Comparison of ENCODE assay signal across 1 cellular context in genomic region chr1:149881876-149882275, GRCh38.
A peak's percentile ranks its signal among the peaks of the same experiment; 100 is the strongest.
TF ChIP-seq lines count a peak whose summit lies in the region.

No MANE protein-coding gene starts in this region.

TF ChIP-seq in HepG2, 621 proteins besides CTCF, POLR2A, EP300 and RAD21 (continues in another document):
- TF ChIP-seq, protein P1, sequence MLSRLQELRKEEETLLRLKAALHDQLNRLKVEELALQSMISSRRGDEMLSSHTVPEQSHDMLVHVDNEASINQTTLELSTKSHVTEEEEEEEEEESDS (CRISPR knock-in tag; IDR thresholded peaks at IDR 0.05; ENCODE audit: borderline replicate concordance), result no peak
- TF ChIP-seq GTF3A (CRISPR knock-in tag; conservative IDR thresholded peaks at IDR 0.05), result no peak
- TF ChIP-seq RBM22 (optimal IDR thresholded peaks at IDR 0.05; ENCODE audit: low read length), result no peak
- TF ChIP-seq, protein P2, sequence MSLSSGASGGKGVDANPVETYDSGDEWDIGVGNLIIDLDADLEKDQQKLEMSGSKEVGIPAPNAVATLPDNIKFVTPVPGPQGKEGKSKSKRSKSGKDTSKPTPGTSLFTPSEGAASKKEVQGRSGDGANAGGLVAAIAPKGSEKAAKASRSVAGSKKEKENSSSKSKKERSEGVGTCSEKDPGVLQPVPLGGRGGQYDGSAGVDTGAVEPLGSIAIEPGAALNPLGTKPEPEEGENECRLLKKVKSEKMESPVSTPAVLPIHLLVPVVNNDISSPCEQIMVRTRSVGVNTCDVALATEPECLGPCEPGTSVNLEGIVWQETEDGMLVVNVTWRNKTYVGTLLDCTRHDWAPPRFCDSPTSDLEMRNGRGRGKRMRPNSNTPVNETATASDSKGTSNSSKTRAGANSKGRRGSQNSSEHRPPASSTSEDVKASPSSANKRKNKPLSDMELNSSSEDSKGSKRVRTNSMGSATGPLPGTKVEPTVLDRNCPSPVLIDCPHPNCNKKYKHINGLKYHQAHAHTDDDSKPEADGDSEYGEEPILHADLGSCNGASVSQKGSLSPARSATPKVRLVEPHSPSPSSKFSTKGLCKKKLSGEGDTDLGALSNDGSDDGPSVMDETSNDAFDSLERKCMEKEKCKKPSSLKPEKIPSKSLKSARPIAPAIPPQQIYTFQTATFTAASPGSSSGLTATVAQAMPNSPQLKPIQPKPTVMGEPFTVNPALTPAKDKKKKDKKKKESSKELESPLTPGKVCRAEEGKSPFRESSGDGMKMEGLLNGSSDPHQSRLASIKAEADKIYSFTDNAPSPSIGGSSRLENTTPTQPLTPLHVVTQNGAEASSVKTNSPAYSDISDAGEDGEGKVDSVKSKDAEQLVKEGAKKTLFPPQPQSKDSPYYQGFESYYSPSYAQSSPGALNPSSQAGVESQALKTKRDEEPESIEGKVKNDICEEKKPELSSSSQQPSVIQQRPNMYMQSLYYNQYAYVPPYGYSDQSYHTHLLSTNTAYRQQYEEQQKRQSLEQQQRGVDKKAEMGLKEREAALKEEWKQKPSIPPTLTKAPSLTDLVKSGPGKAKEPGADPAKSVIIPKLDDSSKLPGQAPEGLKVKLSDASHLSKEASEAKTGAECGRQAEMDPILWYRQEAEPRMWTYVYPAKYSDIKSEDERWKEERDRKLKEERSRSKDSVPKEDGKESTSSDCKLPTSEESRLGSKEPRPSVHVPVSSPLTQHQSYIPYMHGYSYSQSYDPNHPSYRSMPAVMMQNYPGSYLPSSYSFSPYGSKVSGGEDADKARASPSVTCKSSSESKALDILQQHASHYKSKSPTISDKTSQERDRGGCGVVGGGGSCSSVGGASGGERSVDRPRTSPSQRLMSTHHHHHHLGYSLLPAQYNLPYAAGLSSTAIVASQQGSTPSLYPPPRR (CRISPR knock-in tag; IDR thresholded peaks at IDR 0.05; ENCODE audit: borderline replicate concordance), result no peak
- no peak for TF ChIP-seq ATF7 (IDR thresholded peaks at IDR 0.05)
- no peak for TF ChIP-seq ATF7 (CRISPR knock-in tag; IDR thresholded peaks at IDR 0.05)
- TF ChIP-seq, protein P3, sequence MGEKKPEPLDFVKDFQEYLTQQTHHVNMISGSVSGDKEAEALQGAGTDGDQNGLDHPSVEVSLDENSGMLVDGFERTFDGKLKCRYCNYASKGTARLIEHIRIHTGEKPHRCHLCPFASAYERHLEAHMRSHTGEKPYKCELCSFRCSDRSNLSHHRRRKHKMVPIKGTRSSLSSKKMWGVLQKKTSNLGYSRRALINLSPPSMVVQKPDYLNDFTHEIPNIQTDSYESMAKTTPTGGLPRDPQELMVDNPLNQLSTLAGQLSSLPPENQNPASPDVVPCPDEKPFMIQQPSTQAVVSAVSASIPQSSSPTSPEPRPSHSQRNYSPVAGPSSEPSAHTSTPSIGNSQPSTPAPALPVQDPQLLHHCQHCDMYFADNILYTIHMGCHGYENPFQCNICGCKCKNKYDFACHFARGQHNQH (CRISPR knock-in tag; IDR thresholded peaks at IDR 0.05), result no peak
- no peak for TF ChIP-seq ZBTB46 (CRISPR knock-in tag; IDR thresholded peaks at IDR 0.05; ENCODE audit: borderline replicate concordance)
- no peak for TF ChIP-seq PCBP2 (optimal IDR thresholded peaks at IDR 0.05; ENCODE audit: low read depth, low read length, poor library complexity, severe bottlenecking)
- TF ChIP-seq MAFF (IDR thresholded peaks at IDR 0.05; ENCODE audit: low read depth, low read length), result peak; percentile 67
- peak; percentile 77; the same call in 1 of the 2 replicates for TF ChIP-seq ZNF124 (CRISPR knock-in tag; IDR thresholded peaks at IDR 0.05)
- no peak for TF ChIP-seq ZNF160 (CRISPR knock-in tag; IDR thresholded peaks at IDR 0.05)
- no peak for TF ChIP-seq FOXK1 (CRISPR knock-in tag; IDR thresholded peaks at IDR 0.05; ENCODE audit: borderline replicate concordance, low read depth)
- no peak for TF ChIP-seq PRPF4 (IDR thresholded peaks at IDR 0.05; ENCODE audit: low read depth, low read length, poor library complexity, severe bottlenecking)
- TF ChIP-seq, protein P4, sequence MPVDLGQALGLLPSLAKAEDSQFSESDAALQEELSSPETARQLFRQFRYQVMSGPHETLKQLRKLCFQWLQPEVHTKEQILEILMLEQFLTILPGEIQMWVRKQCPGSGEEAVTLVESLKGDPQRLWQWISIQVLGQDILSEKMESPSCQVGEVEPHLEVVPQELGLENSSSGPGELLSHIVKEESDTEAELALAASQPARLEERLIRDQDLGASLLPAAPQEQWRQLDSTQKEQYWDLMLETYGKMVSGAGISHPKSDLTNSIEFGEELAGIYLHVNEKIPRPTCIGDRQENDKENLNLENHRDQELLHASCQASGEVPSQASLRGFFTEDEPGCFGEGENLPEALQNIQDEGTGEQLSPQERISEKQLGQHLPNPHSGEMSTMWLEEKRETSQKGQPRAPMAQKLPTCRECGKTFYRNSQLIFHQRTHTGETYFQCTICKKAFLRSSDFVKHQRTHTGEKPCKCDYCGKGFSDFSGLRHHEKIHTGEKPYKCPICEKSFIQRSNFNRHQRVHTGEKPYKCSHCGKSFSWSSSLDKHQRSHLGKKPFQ (CRISPR knock-in tag; IDR thresholded peaks at IDR 0.05; ENCODE audit: insufficient replicate concordance), result no peak
- TF ChIP-seq HHEX (CRISPR knock-in tag; IDR thresholded peaks at IDR 0.05), result no peak
- TF ChIP-seq ATAD3A (CRISPR knock-in tag; IDR thresholded peaks at IDR 0.05), result no peak
- no peak for TF ChIP-seq XRCC5 (optimal IDR thresholded peaks at IDR 0.05; ENCODE audit: low read length)
- no peak for TF ChIP-seq RBFOX2 (IDR thresholded peaks at IDR 0.05; ENCODE audit: low read depth, low read length)
- no peak for TF ChIP-seq ZNF577 (CRISPR knock-in tag; IDR thresholded peaks at IDR 0.05; ENCODE audit: borderline replicate concordance, low read depth)
- TF ChIP-seq MAFK (conservative IDR thresholded peaks at IDR 0.05 in 1 of 2, IDR thresholded peaks at IDR 0.05 in 1 of 2; ENCODE audit: low read length in 2 of 2), result peak; percentile 65 to 87
- TF ChIP-seq RERE (CRISPR knock-in tag; IDR thresholded peaks at IDR 0.05; ENCODE audit: low read depth), result no peak
- no peak for TF ChIP-seq REL (CRISPR knock-in tag; conservative IDR thresholded peaks at IDR 0.05)
- TF ChIP-seq ZNF331 (CRISPR knock-in tag; IDR thresholded peaks at IDR 0.05), result no peak
- TF ChIP-seq SP2 (CRISPR knock-in tag; IDR thresholded peaks at IDR 0.05), result no peak
- 0 out of 2 replicates have a peak, but pooled peaks have one; percentile 21 for TF ChIP-seq PBX2 (CRISPR knock-in tag; IDR thresholded peaks at IDR 0.05)
- TF ChIP-seq PHB2 (IDR thresholded peaks at IDR 0.05; ENCODE audit: partially characterized antibody), result no peak
- TF ChIP-seq SNRNP70 (IDR thresholded peaks at IDR 0.05; ENCODE audit: low read depth, low read length), result no peak
- TF ChIP-seq KIAA2018 (CRISPR knock-in tag; IDR thresholded peaks at IDR 0.05; ENCODE audit: borderline replicate concordance), result no peak
